ENCODE assay signal across 24 cellular contexts in genomic region chr18:43578636-43579203, GRCh38.
DNase-seq lines count a peak whose midpoint lies in the region; ATAC-seq and TF ChIP-seq lines count a peak whose summit lies in the region.
"Had no signal": no experiment of that assay in that cellular context is flagged by ENCODE, and none has a peak within 500 bp of the region (broad histone marks: within the 10 kb centered on the region; RNA-seq: fewer than 3 reads in every experiment).

No MANE protein-coding gene starts in this region.

- H3K27me3 ChIP-seq in GM23338 (ENCODE audit: insufficient read depth) (no peaks in the 10 kb centered on the region), left lung (no peaks in the 10 kb centered on the region)
- H3K27me3 ChIP-seq: gastroesophageal sphincter, upper lobe of right lung had no signal

- no peaks in the 10 kb centered on the region for H3F3A ChIP-seq in GM23338 (replicated peaks; ENCODE audit: low read depth)

- H2AFZ ChIP-seq in GM23338: no peak overlapping the region

- no peaks in the 10 kb centered on the region for H3K9me2 ChIP-seq in GM23338 (ENCODE audit: insufficient read depth)

- H3K36me3 Mint-ChIP-seq in GM23338 (ENCODE audit: low read depth): no peaks in the 10 kb centered on the region
- H3K36me3 Mint-ChIP-seq in activated CD8-positive, alpha-beta memory T cell treated with anti-CD3 and anti-CD28 coated beads, Interleukin-2, amount 10 ng/mL, durations not matched to agents 7 days and 5 days: no peaks in the 10 kb centered on the region

- H3K9me3 ChIP-seq in left lung: no peaks in the 10 kb centered on the region
- H3K9me3 ChIP-seq: gastroesophageal sphincter, upper lobe of right lung had no signal

- intact Hi-C loops in left lung (cut with DNase I): no loop called here

- H3K4me1 Mint-ChIP-seq in GM23338: peaks cover 6% of the 10 kb centered on the region; the same call in 2 of the 3 replicates
- H3K4me1 Mint-ChIP-seq in activated CD8-positive, alpha-beta memory T cell treated with anti-CD3 and anti-CD28 coated beads, Interleukin-2, amount 10 ng/mL, durations not matched to agents 7 days and 5 days: no peaks in the 10 kb centered on the region
- H3K4me1 Mint-ChIP-seq: stimulated activated naive CD8-positive, alpha-beta T cell treated with anti-CD3 and anti-CD28 coated beads, Interleukin-15, amount 100 ng/mL, for 72 hours had no signal

- DNase-seq in GM23338 (ENCODE audit: low spot score): peak; percentile 16
- peak; percentile 40 for DNase-seq in NCI-H2029 (lab: John Stamatoyannopoulos, UW)
- DNase-seq in astrocyte of the spinal cord (ENCODE audit: low read depth, low spot score): peak; percentile 38
- DNase-seq in left lung: no peak
- DNase-seq in NCI-H345 treated with DMSO at 0.1 percent for 48 hours (lab: John Stamatoyannopoulos, UW; ENCODE audit: unreplicated experiment): no peak
- no peak for DNase-seq in activated CD8-positive, alpha-beta memory T cell treated with anti-CD3 and anti-CD28 coated beads, Interleukin-2, amount 10 ng/mL, durations not matched to agents 7 days and 5 days
- DNase-seq: activated CD4-positive, alpha-beta T cell treated with anti-CD3 and anti-CD28 coated beads, Interleukin-2, amount 50 U/mL, for 4 hours; activated naive CD4-positive, alpha-beta T cell treated with anti-CD3 and anti-CD28 coated beads for 36 hours; aorta; cortex of kidney; DMS79; NCI-H187; NK-92 treated with Interleukin-12 subunit alpha and Interleukin-12 subunit beta, amount 100 ng/mL, for 24 hours; stimulated activated CD4-positive, alpha-beta T cell treated with anti-CD3 and anti-CD28 coated beads, Interleukin-2, amount 100 ng/mL, for 24 hours; stimulated activated naive CD8-positive, alpha-beta T cell treated with anti-CD3 and anti-CD28 coated beads, Interleukin-15, amount 100 ng/mL, for 72 hours; SW 1271; upper lobe of right lung had no signal

- H3K36me3 ChIP-seq in GM23338 (ENCODE audit: insufficient read depth): no peaks in the 10 kb centered on the region
- no peaks in the 10 kb centered on the region for H3K36me3 ChIP-seq in left lung
- H3K36me3 ChIP-seq: gastroesophageal sphincter, upper lobe of right lung had no signal

- no peak overlapping the region for H3K4me2 ChIP-seq in GM23338

- no peaks in the 10 kb centered on the region for H3K9me3 Mint-ChIP-seq in GM23338
- H3K9me3 Mint-ChIP-seq in activated CD8-positive, alpha-beta memory T cell treated with anti-CD3 and anti-CD28 coated beads, Interleukin-2, amount 10 ng/mL, durations not matched to agents 7 days and 5 days (ENCODE audit: low read depth): no peaks in the 10 kb centered on the region
- H3K9me3 Mint-ChIP-seq: activated naive CD4-positive, alpha-beta T cell treated with anti-CD3 and anti-CD28 coated beads for 36 hours; stimulated activated naive CD8-positive, alpha-beta T cell treated with anti-CD3 and anti-CD28 coated beads, Interleukin-15, amount 100 ng/mL, for 72 hours had no signal

- H3K4me3 Mint-ChIP-seq in GM23338: no peak overlapping the region
- no peak overlapping the region for H3K4me3 Mint-ChIP-seq in activated CD8-positive, alpha-beta memory T cell treated with anti-CD3 and anti-CD28 coated beads, Interleukin-2, amount 10 ng/mL, durations not matched to agents 7 days and 5 days
- H3K4me3 Mint-ChIP-seq: activated naive CD4-positive, alpha-beta T cell treated with anti-CD3 and anti-CD28 coated beads for 36 hours; stimulated activated naive CD8-positive, alpha-beta T cell treated with anti-CD3 and anti-CD28 coated beads, Interleukin-15, amount 100 ng/mL, for 72 hours had no signal

- ATAC-seq in GM23338: no peak
- ATAC-seq in left lung: peak; percentile 52
- ATAC-seq in activated CD8-positive, alpha-beta memory T cell treated with anti-CD3 and anti-CD28 coated beads, Interleukin-2, amount 10 ng/mL, durations not matched to agents 7 days and 5 days: no peak
- no peak for ATAC-seq in HG02840 (IDR thresholded peaks at IDR 0.05; ENCODE audit: low FRiP score, unreplicated experiment)
- ATAC-seq in GM19324 (IDR thresholded peaks at IDR 0.05; ENCODE audit: low FRiP score, unreplicated experiment): no peak
- ATAC-seq: gastroesophageal sphincter; left lobe of liver; sciatic nerve; stimulated activated naive CD8-positive, alpha-beta T cell treated with anti-CD3 and anti-CD28 coated beads, Interleukin-15, amount 100 ng/mL, for 72 hours; upper lobe of right lung had no signal

- no peaks in the 10 kb centered on the region for H4K20me1 ChIP-seq in GM23338 (replicated peaks; ENCODE audit: insufficient read depth)

- in situ Hi-C loops in astrocyte of the spinal cord (cut with HindIII; ENCODE audit: low sequenced_read_pairs): no loop called here

- H3K27me3 Mint-ChIP-seq in GM23338 (ENCODE audit: insufficient read depth, low read depth, poor library complexity): no peaks in the 10 kb centered on the region
- no peaks in the 10 kb centered on the region for H3K27me3 Mint-ChIP-seq in activated CD8-positive, alpha-beta memory T cell treated with anti-CD3 and anti-CD28 coated beads, Interleukin-2, amount 10 ng/mL, durations not matched to agents 7 days and 5 days
- H3K27me3 Mint-ChIP-seq: stimulated activated naive CD8-positive, alpha-beta T cell treated with anti-CD3 and anti-CD28 coated beads, Interleukin-15, amount 100 ng/mL, for 72 hours had no signal

- H3K4me1 ChIP-seq in GM23338 (ENCODE audit: insufficient read depth) (no peaks in the 10 kb centered on the region), left lung (no peaks in the 10 kb centered on the region)

- H3K79me2 ChIP-seq in GM23338 (replicated peaks; ENCODE audit: insufficient read depth): no peaks in the 10 kb centered on the region

- TF ChIP-seq CTCF in GM23338 (conservative IDR thresholded peaks at IDR 0.05; ENCODE audit: low read depth in 2 of 2) (no peak), astrocyte of the spinal cord (IDR thresholded peaks at IDR 0.05; ENCODE audit: low read depth, low read length) (no peak), left lung (IDR thresholded peaks at IDR 0.05) (no peak)

- H3K27ac Mint-ChIP-seq in GM23338: no peak overlapping the region
- H3K27ac Mint-ChIP-seq in activated CD8-positive, alpha-beta memory T cell treated with anti-CD3 and anti-CD28 coated beads, Interleukin-2, amount 10 ng/mL, durations not matched to agents 7 days and 5 days: no peak overlapping the region
- H3K27ac Mint-ChIP-seq: activated naive CD4-positive, alpha-beta T cell treated with anti-CD3 and anti-CD28 coated beads for 36 hours; stimulated activated naive CD8-positive, alpha-beta T cell treated with anti-CD3 and anti-CD28 coated beads, Interleukin-15, amount 100 ng/mL, for 72 hours had no signal

- H3K27ac ChIP-seq in GM23338 (ENCODE audit: low read depth) (no peak overlapping the region), left lung (no peak overlapping the region)
- H3K27ac ChIP-seq: epithelial cell of prostate, gastroesophageal sphincter, RWPE1, upper lobe of right lung had no signal

- H3K4me3 ChIP-seq in GM23338 (no peak overlapping the region), astrocyte of the spinal cord (ENCODE audit: low read depth, low read length) (no peak overlapping the region), left lung (no peak overlapping the region)
- H3K4me3 ChIP-seq: gastroesophageal sphincter, upper lobe of right lung had no signal

- CTCF ChIA-PET in activated CD8-positive, alpha-beta memory T cell treated with anti-CD3 and anti-CD28 coated beads, Interleukin-2, amount 10 ng/mL, durations not matched to agents 7 days and 5 days (lab: Charles Lee): no interaction called here

TF ChIP-seq in GM23338, 12 proteins besides CTCF, POLR2A, EP300 and RAD21 (continues in another document):
- TF ChIP-seq STAT1 (IDR thresholded peaks at IDR 0.05; ENCODE audit: unreplicated experiment) (no peak), POLR2AphosphoS5 (IDR thresholded peaks at IDR 0.05; ENCODE audit: low read depth) (no peak), EZH2phosphoT487 (IDR thresholded peaks at IDR 0.05; ENCODE audit: unreplicated experiment) (no peak), EZH2 (IDR thresholded peaks at IDR 0.05; ENCODE audit: low read depth, unreplicated experiment) (no peak), ZNF114 (CRISPR knock-in tag; IDR thresholded peaks at IDR 0.05) (no peak), JUNB (IDR thresholded peaks at IDR 0.05; ENCODE audit: unreplicated experiment) (no peak), NANOG (IDR thresholded peaks at IDR 0.05; ENCODE audit: borderline replicate concordance) (no peak), ZNF331 (CRISPR knock-in tag; IDR thresholded peaks at IDR 0.05; ENCODE audit: low read depth) (no peak)

Comparison
In these comparisons a context has a peak if more than half of its experiments do, and no peak if none do; other contexts are left out.
1. DNase-seq: peak in GM23338 (single experiment), NCI-H2029 (single experiment) and astrocyte of the spinal cord (single experiment); none in left lung (0 of 2), NCI-H345 treated with DMSO at 0.1 percent for 48 hours (single experiment) and activated CD8-positive, alpha-beta memory T cell treated with anti-CD3 and anti-CD28 coated beads, Interleukin-2, amount 10 ng/mL, durations not matched to agents 7 days and 5 days (single experiment).